In the genomic region with DNA sequence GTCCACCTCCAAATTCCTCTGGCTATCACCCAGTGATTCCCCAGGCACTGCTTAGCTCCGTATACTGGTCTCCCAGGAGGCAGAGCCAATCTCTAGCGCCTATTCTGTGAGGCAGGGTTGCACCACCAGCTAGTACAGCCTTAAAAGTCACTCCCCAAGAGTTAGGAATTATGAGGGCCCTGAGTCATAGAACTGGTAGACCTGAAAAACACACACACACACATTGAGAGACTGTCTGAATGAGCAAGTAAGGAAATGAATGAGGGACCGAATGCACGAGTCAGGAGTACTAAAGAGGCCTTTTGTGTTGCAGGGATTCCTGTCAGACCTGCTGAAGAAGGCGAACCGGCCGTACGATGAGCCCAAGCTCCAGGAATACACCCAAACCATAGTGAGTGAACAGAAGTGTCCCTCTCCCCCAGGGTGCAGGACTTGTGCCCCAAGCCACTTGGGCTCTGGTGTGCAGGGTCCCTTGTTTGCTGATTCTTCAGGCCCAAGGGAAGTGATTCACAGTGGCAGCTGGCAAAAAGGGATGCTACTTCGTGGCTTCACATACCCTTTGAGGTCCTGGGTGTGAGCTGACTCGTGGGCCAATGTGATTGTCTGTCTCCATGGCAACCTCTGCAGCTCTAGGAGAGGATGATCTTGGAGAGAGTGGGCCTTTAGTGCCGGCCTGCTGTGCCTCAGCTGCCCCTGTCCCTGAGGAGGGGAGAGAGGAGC, we compare ENCODE assay signal across 11 cellular contexts. TPM values are rescaled to one million over a fixed set of nuclear protein-coding genes. Genes with fewer than 3 reads are reported as not detected.
DNase-seq lines count a peak whose midpoint lies in the region; ATAC-seq and TF ChIP-seq lines count a peak whose summit lies in the region.
"Had no signal": no experiment of that assay in that cellular context is flagged by ENCODE, and none has a peak within 500 bp of the region (broad histone marks: within the 10 kb centered on the region; RNA-seq: fewer than 3 reads in every experiment).

No MANE protein-coding gene starts in this region.

- no peak for TF ChIP-seq CTCF in NB4 (IDR thresholded peaks at IDR 0.05; ENCODE audit: low read depth, low read length)
- no peak for TF ChIP-seq CTCF in epithelial cell of proximal tubule (conservative IDR thresholded peaks at IDR 0.05; ENCODE audit: low read depth, low read length)

- no peak for ATAC-seq in GM18873 (IDR thresholded peaks at IDR 0.05; ENCODE audit: low FRiP score, unreplicated experiment)
- ATAC-seq: heart right ventricle had no signal

- H3K4me3 ChIP-seq in NB4 (ENCODE audit: low read depth, low read length), result no peak overlapping the region
- H3K4me3 ChIP-seq in epithelial cell of proximal tubule (ENCODE audit: low read depth, low read length), result no peak overlapping the region
- H3K4me3 ChIP-seq: heart right ventricle had no signal

- no peak for TF ChIP-seq POLR2A in NB4 (IDR thresholded peaks at IDR 0.05; ENCODE audit: extremely low read depth, insufficient read length)

- peak; percentile 12 for DNase-seq in activated CD4-positive, alpha-beta T cell treated with anti-CD3 and anti-CD28 coated beads for 48 hours
- DNase-seq in activated CD4-positive, alpha-beta T cell treated with anti-CD3 and anti-CD28 coated beads, Interleukin-2, amount 50 U/mL, for 48 hours, result no peak
- DNase-seq in NB4 (ENCODE audit: low read depth) (peak; percentile 18), epithelial cell of proximal tubule (ENCODE audit: low read depth) (peak; percentile 13), retina (peak; percentile 70), DMS114 treated with DMSO at 0.1 percent for 48 hours (lab: John Stamatoyannopoulos, UW; ENCODE audit: unreplicated experiment) (no peak), NCI-H1930 (lab: John Stamatoyannopoulos, UW) (no peak)
- DNase-seq: heart right ventricle, NCI-H1694, substantia nigra had no signal

RNA-seq across cellular contexts. Expression of a gene that starts 24.7 kb away (rescaled TPM):
- 0.12 and 5.6 TPM in 2 replicates for total RNA-seq in epithelial cell of proximal tubule

RNA-seq across cellular contexts. Expression of a gene that starts 58.6 kb away (rescaled TPM):
- not detected in 2 replicates for total RNA-seq in epithelial cell of proximal tubule
- total RNA-seq: heart right ventricle had no signal

Comparison
In these comparisons a context has a peak if more than half of its experiments do, and no peak if none do; other contexts are left out.
1. DNase-seq: peak in activated CD4-positive, alpha-beta T cell treated with anti-CD3 and anti-CD28 coated beads for 48 hours (single experiment), NB4 (single experiment), epithelial cell of proximal tubule (single experiment) and retina (single experiment); none in activated CD4-positive, alpha-beta T cell treated with anti-CD3 and anti-CD28 coated beads, Interleukin-2, amount 50 U/mL, for 48 hours (0 of 2), DMS114 treated with DMSO at 0.1 percent for 48 hours (single experiment) and NCI-H1930 (0 of 2).